ENCODE assay signal across 16 cellular contexts in the genomic region with DNA sequence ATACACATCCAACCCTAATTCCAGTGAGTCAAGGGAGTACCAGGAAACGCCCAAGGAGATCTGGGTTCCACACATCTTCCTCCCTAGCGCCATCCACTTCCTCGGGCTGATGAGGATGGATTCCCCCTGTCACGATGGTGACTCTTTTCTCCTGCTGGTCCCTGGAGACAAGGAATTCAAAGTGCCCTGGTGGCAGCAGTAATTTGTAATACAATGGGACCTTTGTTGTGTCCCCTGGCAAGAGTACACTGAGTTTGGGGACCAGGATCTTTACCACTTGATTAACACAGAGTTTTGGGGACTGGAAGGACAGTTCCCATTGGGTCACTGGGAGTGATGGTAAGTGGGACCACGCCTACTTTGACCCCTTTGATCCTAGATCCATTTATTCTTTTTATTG. TPM values are rescaled to one million over a fixed set of nuclear protein-coding genes. Genes with fewer than 3 reads are reported as not detected.
DNase-seq lines count a peak whose midpoint lies in the region; ATAC-seq, FAIRE-seq and TF ChIP-seq lines count a peak whose summit lies in the region.
"Had no signal": no experiment of that assay in that cellular context is flagged by ENCODE, and none has a peak within 500 bp of the region (broad histone marks: within the 10 kb centered on the region; RNA-seq: fewer than 3 reads in every experiment).

No MANE protein-coding gene starts in this region.

- no peak overlapping the region for H2BK12ac ChIP-seq in H1 (ENCODE audit: low read depth, low read length)

- H3K27me3 ChIP-seq in HepG2 (ENCODE audit: control insufficient read depth in 1 of 2, insufficient read depth in 2 of 2, low read length in 2 of 2): no peaks in the 10 kb centered on the region
- H3K27me3 ChIP-seq in right lobe of liver: no peaks in the 10 kb centered on the region
- no peaks in the 10 kb centered on the region for H3K27me3 ChIP-seq in H1 (replicated peaks in 1 of 4; ENCODE audit: control insufficient read depth in 3 of 4, extremely low read depth in 1 of 4, insufficient read depth in 3 of 4, low read length in 3 of 4)
- H3K27me3 ChIP-seq: BLaER1 treated with 17β-estradiol and CSF1 and Interleukin-3, amounts not matched to agents 10 nM and 100 nM had no signal

- ATAC-seq in HepG2 (peak; percentile 68), right lobe of liver (no peak), HG02759 (IDR thresholded peaks at IDR 0.05; ENCODE audit: unreplicated experiment) (no peak), HG02885 (IDR thresholded peaks at IDR 0.05; ENCODE audit: poor library complexity, unreplicated experiment) (no peak), HG02798 (IDR thresholded peaks at IDR 0.05; ENCODE audit: poor library complexity, unreplicated experiment) (no peak)

- FAIRE-seq in HepG2 (lab: Jason Lieb, UNC): no peak
- FAIRE-seq in H1 (lab: Jason Lieb, UNC): no peak
- no peak for FAIRE-seq in GM19239 (lab: Jason Lieb, UNC)
- FAIRE-seq: GM18507 had no signal

- H4K5ac ChIP-seq in H1 (ENCODE audit: insufficient read length, low read depth, low read length): no peak overlapping the region

- H4K20me1 ChIP-seq in HepG2 (ENCODE audit: insufficient read depth, low read length): no peaks in the 10 kb centered on the region
- no peaks in the 10 kb centered on the region for H4K20me1 ChIP-seq in H1 (replicated peaks in 1 of 2; ENCODE audit: control insufficient read depth in 1 of 2, insufficient read depth in 2 of 2, low read length in 2 of 2)
- H4K20me1 ChIP-seq: BLaER1 treated with 17β-estradiol and CSF1 and Interleukin-3, amounts not matched to agents 10 nM and 100 nM had no signal

- no peak overlapping the region for H3K23ac ChIP-seq in H1 (ENCODE audit: insufficient read length)

- TF ChIP-seq EP300 in HepG2 (IDR thresholded peaks at IDR 0.05; ENCODE audit: low read depth in 2 of 2, low read length in 2 of 2) (no peak), HepG2 (CRISPR knock-in tag; IDR thresholded peaks at IDR 0.05; ENCODE audit: borderline replicate concordance) (no peak), H1 (IDR thresholded peaks at IDR 0.05; ENCODE audit: borderline replicate concordance in 1 of 2, low read depth in 2 of 2, low read length in 2 of 2) (no peak)

- H3K4ac ChIP-seq in H1 (replicated peaks; ENCODE audit: insufficient read length, low read depth, low read length): no peak overlapping the region

- no peak overlapping the region for H2BK120ac ChIP-seq in H1 (replicated peaks; ENCODE audit: low read depth, low read length)

- H2BK5ac ChIP-seq in H1 (ENCODE audit: low read depth, low read length): no peak overlapping the region

- H3K36me3 ChIP-seq in HepG2 (replicated peaks in 1 of 2; ENCODE audit: control insufficient read depth in 1 of 2, insufficient read depth in 2 of 2, low read length in 2 of 2) (no peaks in the 10 kb centered on the region), right lobe of liver (no peaks in the 10 kb centered on the region), H1 (ENCODE audit: control insufficient read depth in 2 of 4, insufficient read depth in 4 of 4, low read length in 3 of 4) (no peaks in the 10 kb centered on the region)
- H3K36me3 ChIP-seq: BLaER1 treated with 17β-estradiol and CSF1 and Interleukin-3, amounts not matched to agents 10 nM and 100 nM had no signal

- TF ChIP-seq RAD21 in HepG2 (CRISPR knock-in tag; IDR thresholded peaks at IDR 0.05): no peak
- no peak for TF ChIP-seq RAD21 in H1 (IDR thresholded peaks at IDR 0.05 in 1 of 2, conservative IDR thresholded peaks at IDR 0.05 in 1 of 2; ENCODE audit: low read depth in 2 of 2, low read length in 2 of 2)

- no peak overlapping the region for H3K9ac ChIP-seq in HepG2 (ENCODE audit: insufficient read depth, low read depth, low read length)
- H3K9ac ChIP-seq in H1 (replicated peaks in 1 of 4; ENCODE audit: extremely low read depth in 1 of 4, low read depth in 3 of 4, low read length in 3 of 4): no peak overlapping the region
- H3K9ac ChIP-seq: BLaER1 treated with 17β-estradiol and CSF1 and Interleukin-3, amounts not matched to agents 10 nM and 100 nM had no signal

- POLR2A ChIA-PET in HepG2 (lab: Yijun Ruan, JAX) (no interaction called here), H1 (lab: Charles Lee; ENCODE audit: partially characterized antibody) (interaction anchor here (1.1 kb wide), 1 partner anchor 9 kb away, joined by 4 read pairs; a partner anchor contains a TSS)

- in situ Hi-C loops in HepG2 (cut with HindIII; ENCODE audit: extremely low pct_ligation_motif_present, low pct_unique_long_range_greater_than_20kb): no loop called here

- 33% methylated on average over 5 of the region's 5 CpGs for WGBS in HepG2 (ENCODE audit: low lambda C conversion rate)
- 80% methylated on average over 1 of the region's 5 CpGs for WGBS in right lobe of liver (ENCODE audit: insufficient coverage, low coverage, low lambda C conversion rate, missing lambda C conversion rate)
- WGBS in H1 (ENCODE audit: extremely low coverage in 1 of 2, insufficient coverage in 1 of 2, insufficient read length in 1 of 2, insufficient replicate concordance in 2 of 2, low coverage in 1 of 2, low lambda C conversion rate in 2 of 2, missing lambda C conversion rate in 1 of 2), 2 experiments: 87% methylated on average over 5 of the region's 5 CpGs; no CpG with 5 or more reads in 1 of the 2 experiments

- H3K4me1 ChIP-seq in HepG2 (ENCODE audit: insufficient read depth, low read length) (peaks cover 19% of the 10 kb centered on the region), right lobe of liver (no peaks in the 10 kb centered on the region), H1 (replicated peaks in 1 of 4; ENCODE audit: control insufficient read depth in 3 of 4, insufficient read depth in 4 of 4, low read length in 3 of 4) (peaks cover 0 to 9% (median 0%) of the 10 kb centered on the region in 4 experiments; a peak in 2 of 7 replicates)

- H3K4me2 ChIP-seq in HepG2 (ENCODE audit: low read depth, low read length) (0 out of 2 replicates have a peak overlapping the region, but pooled peaks have one; percentile 25), H1 (ENCODE audit: insufficient read depth in 1 of 2, low read depth in 2 of 2, low read length in 2 of 2) (no peak overlapping the region)
- H3K4me2 ChIP-seq: BLaER1 treated with 17β-estradiol and CSF1 and Interleukin-3, amounts not matched to agents 10 nM and 100 nM had no signal

- H3K9me3 ChIP-seq in HepG2 (ENCODE audit: low read length) (no peaks in the 10 kb centered on the region), right lobe of liver (no peaks in the 10 kb centered on the region), H1 (ENCODE audit: insufficient read depth in 2 of 2, low read depth in 1 of 2, low read length in 1 of 2) (no peaks in the 10 kb centered on the region)
- H3K9me3 ChIP-seq: BLaER1 treated with 17β-estradiol and CSF1 and Interleukin-3, amounts not matched to agents 10 nM and 100 nM had no signal

- H3K4me3 ChIP-seq in HepG2 (replicated peaks in 1 of 3; ENCODE audit: insufficient read depth in 1 of 3, low read depth in 2 of 3, low read length in 3 of 3) (no peak overlapping the region), right lobe of liver (no peak overlapping the region), H1 (ENCODE audit: extremely low read depth in 1 of 4, insufficient read depth in 2 of 4, low read depth in 3 of 4, low read length in 4 of 4) (no peak overlapping the region)
- H3K4me3 ChIP-seq: BLaER1 treated with 17β-estradiol and CSF1 and Interleukin-3, amounts not matched to agents 10 nM and 100 nM had no signal

- no peak overlapping the region for H3K27ac ChIP-seq in HepG2 (ENCODE audit: extremely low read length, insufficient read depth, low read length)
- no peak overlapping the region for H3K27ac ChIP-seq in right lobe of liver
- no peak overlapping the region for H3K27ac ChIP-seq in H1 (ENCODE audit: low read depth, low read length)
- H3K27ac ChIP-seq: BLaER1 treated with 17β-estradiol and CSF1 and Interleukin-3, amounts not matched to agents 10 nM and 100 nM had no signal

- no peak overlapping the region for H2BK20ac ChIP-seq in H1 (ENCODE audit: low read length)

- no peak overlapping the region for H4K91ac ChIP-seq in H1 (replicated peaks; ENCODE audit: insufficient read length, low read length)

- no peak overlapping the region for H3K56ac ChIP-seq in H1 (replicated peaks; ENCODE audit: insufficient read length, low read depth, low read length)

- H2AK5ac ChIP-seq in H1 (ENCODE audit: low read depth, low read length): no peak overlapping the region

- no peak overlapping the region for H3K18ac ChIP-seq in H1 (ENCODE audit: extremely low read depth, low read length)

- H3K79me1 ChIP-seq in H1 (ENCODE audit: low read depth, low read length): no peaks in the 10 kb centered on the region

- intact Hi-C loops in HepG2 (cut with micrococcal nuclease; ENCODE audit: unreplicated experiment) (loop anchor here (2.0 kb wide), 1 partner anchor 27 kb away; no protein-coding TSS in a partner anchor), right lobe of liver (cut with DNase I) (no loop called here)

- CTCF ChIA-PET in HepG2 (lab: Yijun Ruan, JAX; ENCODE audit: low intra/inter-chr PET ratio, low total read pairs) (no interaction called here), H1 (lab: Charles Lee; ENCODE audit: partially characterized antibody) (interaction anchor here (1.9 kb wide), 1 partner anchor 15 kb away, joined by 5 read pairs; no protein-coding TSS in a partner anchor)

- H2AFZ ChIP-seq in HepG2 (ENCODE audit: low read length) (no peak overlapping the region), H1 (ENCODE audit: low read length) (no peak overlapping the region)

- no peaks in the 10 kb centered on the region; the same call in 1 of the 2 replicates for H3K23me2 ChIP-seq in H1 (ENCODE audit: low read depth, low read length)

- no peak overlapping the region for H2BK15ac ChIP-seq in H1 (ENCODE audit: low read length)

- no peak overlapping the region for H3K14ac ChIP-seq in H1 (ENCODE audit: insufficient read length)

- H4K8ac ChIP-seq in H1 (ENCODE audit: extremely low read depth, insufficient read depth, low read length): no peak overlapping the region

- BruUV-seq in HepG2 (replicated peaks; lab: Mats Ljungman, UMichigan): no TSS peak

- TF ChIP-seq POLR2A in HepG2 (IDR thresholded peaks at IDR 0.05; ENCODE audit: insufficient read depth in 1 of 2, low read depth in 2 of 2, low read length in 2 of 2) (no peak), right lobe of liver (IDR thresholded peaks at IDR 0.05) (no peak), H1 (IDR thresholded peaks at IDR 0.05; ENCODE audit: control extremely low read depth in 1 of 2, low read depth in 2 of 2, low read length in 2 of 2) (no peak)

- H3K79me2 ChIP-seq in HepG2 (ENCODE audit: insufficient read depth, low read length): no peaks in the 10 kb centered on the region
- H3K79me2 ChIP-seq in H1 (ENCODE audit: control insufficient read depth in 1 of 2, insufficient read depth in 2 of 2, low read length in 2 of 2): no peaks in the 10 kb centered on the region

- DNase-seq in HepG2 (ENCODE audit: low spot score) (no peak), right lobe of liver (no peak), H1 (ENCODE audit: low read depth in 1 of 2, low spot score in 2 of 2) (no peak), midbrain (lab: John Stamatoyannopoulos, UW) (peak; percentile 7), GM19239 (ENCODE audit: insufficient read length, low spot score) (no peak)
- DNase-seq: 8988T; AML-193; CD4-positive, CD25-positive, alpha-beta regulatory T cell; GOT3; HCEC 1CT; HFFc6 had no signal

- TF ChIP-seq CTCF in HepG2 (CRISPR knock-in tag; IDR thresholded peaks at IDR 0.05) (no peak), right lobe of liver (IDR thresholded peaks at IDR 0.05) (no peak), H1 (IDR thresholded peaks at IDR 0.05; ENCODE audit: control extremely low read depth in 1 of 3, insufficient read depth in 1 of 3, low read depth in 1 of 3, low read length in 3 of 3) (no peak)

RNA-seq across cellular contexts. Expression of a gene that starts 9.4 kb away (rescaled TPM):
- total RNA-seq in HepG2 (2016; rRNA removed; fragmentation: Illumina TruSeq; extraction: Trizol): 42.4 and 56.1 TPM in 2 replicates
- 2.9 and 4.1 TPM in 2 replicates for total RNA-seq in HepG2 (2016; cell fraction: cytosol; rRNA removed; fragmentation: Illumina TruSeq; extraction: Trizol; ENCODE audit: low read depth)
- total RNA-seq in HepG2 (2016; cell fraction: insoluble cytoplasmic fraction; rRNA removed; fragmentation: Illumina TruSeq; extraction: Trizol): 41.5 and 53.4 TPM in 2 replicates
- 15.3 and 15.6 TPM in 2 replicates for total RNA-seq in HepG2 (2016; cell fraction: membrane; rRNA removed; fragmentation: Illumina TruSeq; extraction: Trizol)
- 33.8 and 39.0 TPM in 2 replicates for total RNA-seq in HepG2 (2016; cell fraction: nucleus; rRNA removed; fragmentation: Illumina TruSeq; extraction: Trizol)
- polyA plus RNA-seq in HepG2 (2011; rRNA removed): 23.9 and 24.5 TPM in 2 replicates
- 18.5 and 23.4 TPM in 2 replicates for polyA plus RNA-seq in HepG2 (2011; cell fraction: cytosol; rRNA removed)
- polyA plus RNA-seq in HepG2 (2011; cell fraction: nucleus; rRNA removed): 36.4 and 45.4 TPM in 2 replicates
- polyA plus RNA-seq in HepG2 (2012): 29.6 and 32.4 TPM in 2 replicates
- polyA plus RNA-seq in HepG2 (2016; cell fraction: cytosol; fragmentation: Illumina TruSeq; extraction: Trizol; ENCODE audit: low read depth): 1.1 and 1.5 TPM in 2 replicates
- 43.4 and 45.7 TPM in 2 replicates for polyA plus RNA-seq in HepG2 (2016; cell fraction: insoluble cytoplasmic fraction; fragmentation: Illumina TruSeq; extraction: Trizol; ENCODE audit: low read depth)
- 6.5 and 6.8 TPM in 2 replicates for polyA plus RNA-seq in HepG2 (2016; cell fraction: membrane; fragmentation: Illumina TruSeq; extraction: Trizol; ENCODE audit: low read depth)
- 26.3 and 30.9 TPM in 2 replicates for polyA plus RNA-seq in HepG2 (2016; cell fraction: nucleus; fragmentation: Illumina TruSeq; extraction: Trizol; ENCODE audit: insufficient read depth, low read depth)
- 45.7 and 51.7 TPM in 2 replicates for polyA minus RNA-seq in HepG2 (2011; rRNA and poly(A)+ RNA removed; ENCODE audit: low replicate concordance)
- 37.3 and 37.5 TPM in 2 replicates for polyA minus RNA-seq in HepG2 (2011; cell fraction: cytosol; rRNA and poly(A)+ RNA removed)
- 70.8 and 76.0 TPM in 2 replicates for polyA minus RNA-seq in HepG2 (2011; cell fraction: nucleus; rRNA and poly(A)+ RNA removed)
- total RNA-seq in right lobe of liver: 10 to 100 TPM; 48.0 to 71.6 (median 66.5) TPM
- 22.5 and 24.5 TPM in 2 replicates for total RNA-seq in H1 (2021; fragmentation: NEBNext Ultra II Directional; extraction: Animal tissue kit (Norgen Biotek cat#: 25700))
- polyA plus RNA-seq in H1 (2011; rRNA removed): 7.3 and 7.8 TPM in 2 replicates
- 8.5 TPM for polyA plus RNA-seq in H1 (2011; cell fraction: cytosol; rRNA removed)
- 11.7 TPM for polyA plus RNA-seq in H1 (2011; cell fraction: nucleus; rRNA removed)
- 10.6 to 13.5 TPM (median 12.2 TPM) in 4 replicates for polyA plus RNA-seq in H1 (2012, experiment 1 of 2)
- polyA plus RNA-seq in H1 (2012, experiment 2 of 2): 1.0 TPM
- polyA plus RNA-seq in H1 (2013, experiment 1 of 2): 10.1 TPM
- polyA plus RNA-seq in H1 (2013, experiment 2 of 2): 10.1 TPM
- polyA minus RNA-seq in H1 (2011; rRNA and poly(A)+ RNA removed): 16.5 and 28.6 TPM in 2 replicates
- 15.0 TPM for polyA minus RNA-seq in H1 (2011; cell fraction: cytosol; rRNA and poly(A)+ RNA removed)
- 33.7 TPM for polyA minus RNA-seq in H1 (2011; cell fraction: nucleus; rRNA and poly(A)+ RNA removed)
